Comparison of ENCODE assay signal across 8 cellular contexts in the genomic region with DNA sequence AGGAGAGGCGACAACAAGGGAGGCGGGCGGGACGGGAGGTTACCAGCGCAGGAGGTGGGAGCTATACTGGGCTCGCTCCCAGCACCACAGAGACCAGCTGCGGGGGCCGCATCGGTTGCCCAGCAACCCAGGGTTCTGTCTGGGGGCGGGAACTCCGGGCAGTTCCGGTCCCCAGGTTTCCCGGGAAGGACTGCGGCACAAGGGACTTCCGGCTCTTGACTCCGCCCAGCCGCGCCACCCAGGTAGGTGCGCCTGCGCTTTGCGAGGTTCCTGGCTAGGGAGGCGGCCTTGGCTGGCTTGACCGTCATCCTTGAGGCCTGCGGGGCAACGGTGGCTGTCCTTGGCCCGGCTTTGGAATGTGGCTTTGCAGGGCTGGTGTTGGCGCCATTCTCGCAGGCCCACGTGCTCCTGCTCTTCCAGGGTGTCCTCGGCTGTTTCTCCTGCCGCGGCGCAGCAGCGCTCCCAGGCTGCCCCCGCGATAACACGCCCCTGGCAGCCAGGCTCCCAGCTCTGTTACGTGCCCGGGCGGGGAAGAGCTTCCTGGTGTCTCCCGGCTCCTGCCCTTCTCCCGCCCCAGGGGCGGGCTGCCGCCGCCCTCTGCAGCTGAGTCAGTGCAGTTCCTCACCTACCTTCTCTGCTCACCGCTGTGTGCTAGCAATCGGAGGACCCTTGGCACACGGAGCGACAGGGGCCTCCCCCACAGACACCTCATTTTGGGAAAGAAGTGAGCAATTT. TPM values are rescaled to one million over a fixed set of nuclear protein-coding genes. Genes with fewer than 3 reads are reported as not detected.
DNase-seq lines count a peak whose midpoint lies in the region; ATAC-seq and TF ChIP-seq lines count a peak whose summit lies in the region.

A gene with protein sequence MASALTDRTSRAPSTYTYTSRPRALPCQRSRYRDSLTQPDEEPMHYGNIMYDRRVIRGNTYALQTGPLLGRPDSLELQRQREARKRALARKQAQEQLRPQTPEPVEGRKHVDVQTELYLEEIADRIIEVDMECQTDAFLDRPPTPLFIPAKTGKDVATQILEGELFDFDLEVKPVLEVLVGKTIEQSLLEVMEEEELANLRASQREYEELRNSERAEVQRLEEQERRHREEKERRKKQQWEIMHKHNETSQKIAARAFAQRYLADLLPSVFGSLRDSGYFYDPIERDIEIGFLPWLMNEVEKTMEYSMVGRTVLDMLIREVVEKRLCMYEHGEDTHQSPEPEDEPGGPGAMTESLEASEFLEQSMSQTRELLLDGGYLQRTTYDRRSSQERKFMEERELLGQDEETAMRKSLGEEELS (minus strand): TSS at position 534 of the 735 bp plus-strand sequence. CDS start 652 bp downstream, outside the sequence.

- H3K27me3 Mint-ChIP-seq in activated CD4-positive, alpha-beta T cell treated with anti-CD3 and anti-CD28 coated beads, Interleukin-2, amount 10 ng/mL, durations not matched to agents 7 days and 5 days: no peaks in the 10 kb centered on the region

- ATAC-seq in GM19328 (IDR thresholded peaks at IDR 0.05; ENCODE audit: unreplicated experiment): peak; percentile 88
- peak; percentile 73 for ATAC-seq in HG03469 (IDR thresholded peaks at IDR 0.05; ENCODE audit: unreplicated experiment)
- peak; percentile 94 for ATAC-seq in left lobe of liver

- CTCF ChIA-PET in activated CD4-positive, alpha-beta T cell treated with anti-CD3 and anti-CD28 coated beads, Interleukin-2, amount 10 ng/mL, durations not matched to agents 7 days and 5 days (lab: Charles Lee): interaction anchor here (0.7 to 3.3 kb wide), 10 partner anchors 9 to 135 kb away, joined by 3 to 12 read pairs (median 4); no protein-coding TSS in a partner anchor

- H3K27ac Mint-ChIP-seq in activated CD4-positive, alpha-beta T cell treated with anti-CD3 and anti-CD28 coated beads, Interleukin-2, amount 10 ng/mL, durations not matched to agents 7 days and 5 days: peak within 1 kb of the TSS; percentile 88

- H3K4me3 Mint-ChIP-seq in activated CD4-positive, alpha-beta T cell treated with anti-CD3 and anti-CD28 coated beads, Interleukin-2, amount 10 ng/mL, durations not matched to agents 7 days and 5 days: peak within 1 kb of the TSS; percentile 94

- H3K4me1 Mint-ChIP-seq in activated CD4-positive, alpha-beta T cell treated with anti-CD3 and anti-CD28 coated beads, Interleukin-2, amount 10 ng/mL, durations not matched to agents 7 days and 5 days: peaks cover 37% of the 10 kb centered on the region

- H3K9me3 Mint-ChIP-seq in activated CD4-positive, alpha-beta T cell treated with anti-CD3 and anti-CD28 coated beads, Interleukin-2, amount 10 ng/mL, durations not matched to agents 7 days and 5 days: no peaks in the 10 kb centered on the region

- TF ChIP-seq CTCF in C4-2B (conservative IDR thresholded peaks at IDR 0.05): 0 out of 2 replicates have a peak, but pooled peaks have one; percentile 5

- H3K36me3 Mint-ChIP-seq in activated CD4-positive, alpha-beta T cell treated with anti-CD3 and anti-CD28 coated beads, Interleukin-2, amount 10 ng/mL, durations not matched to agents 7 days and 5 days (ENCODE audit: low read depth): peaks cover 1% of the 10 kb centered on the region

- peak within 1 kb of the TSS; percentile 73 for H3K27ac ChIP-seq in C4-2B

- POLR2A ChIA-PET in activated CD4-positive, alpha-beta T cell treated with anti-CD3 and anti-CD28 coated beads, Interleukin-2, amount 10 ng/mL, durations not matched to agents 7 days and 5 days (lab: Charles Lee): no interaction called here

- peak; percentile 94 to 98 for DNase-seq in NCI-H526 (lab: John Stamatoyannopoulos, UW)
- DNase-seq in activated CD4-positive, alpha-beta T cell treated with anti-CD3 and anti-CD28 coated beads, Interleukin-2, amount 10 ng/mL, durations not matched to agents 7 days and 5 days: peak; percentile 91
- peak; percentile 79 for DNase-seq in dedifferentiated amniotic fluid mesenchymal stem cell (ENCODE audit: extremely low spot score)
- peak; percentile 97 for DNase-seq in left lobe of liver (ENCODE audit: low spot score)
- DNase-seq in stimulated activated CD4-positive, alpha-beta T cell treated with anti-CD3 and anti-CD28 coated beads, Interleukin-2, amount 100 ng/mL, for 24 hours: peak; percentile 93 to 96

RNA-seq across cellular contexts. Expression of the gene that starts here (rescaled TPM):
- total RNA-seq in activated CD4-positive, alpha-beta T cell treated with anti-CD3 and anti-CD28 coated beads, Interleukin-2, amount 10 ng/mL, durations not matched to agents 7 days and 5 days: 1 to 10 TPM; 2.4 to 2.9 TPM
- 4.7 TPM for total RNA-seq in left lobe of liver

Comparison
In these comparisons a context has a peak if more than half of its experiments do, and no peak if none do; other contexts are left out.
1. Peak in every context shown above with its lines: DNase-seq, ATAC-seq and H3K27ac ChIP-seq.